Comparison of ENCODE assay signal across 8 cellular contexts in genomic region chr14:47278233-47278842, GRCh38.
DNase-seq lines count a peak whose midpoint lies in the region; ATAC-seq, FAIRE-seq and TF ChIP-seq lines count a peak whose summit lies in the region.

No MANE protein-coding gene starts in this region.

- no peaks in the 10 kb centered on the region for H3F3A ChIP-seq in neural cell (ENCODE audit: insufficient read depth, low read length, poor library complexity, severe bottlenecking)

- H2AFZ ChIP-seq in IMR-90 (replicated peaks; ENCODE audit: low read length, poor library complexity) (no peak overlapping the region), neural cell (ENCODE audit: low read depth, low read length) (no peak overlapping the region)

- TF ChIP-seq CTCF in IMR-90 (conservative IDR thresholded peaks at IDR 0.05; ENCODE audit: low read depth, low read length) = peak; percentile 25; the same call in 1 of the 2 replicates
- TF ChIP-seq CTCF in dorsolateral prefrontal cortex (IDR thresholded peaks at IDR 0.05 in 54 of 56, conservative IDR thresholded peaks at IDR 0.05 in 2 of 56; ENCODE audit: low read depth in 1 of 56, partially characterized antibody in 56 of 56) = peak; percentile 45 to 85 (median 73)
- TF ChIP-seq CTCF in neural cell (IDR thresholded peaks at IDR 0.05; ENCODE audit: poor library complexity, severe bottlenecking) = peak; percentile 50

- CTCF ChIA-PET in IMR-90 (lab: Yijun Ruan, JAX) = interaction anchor here (0.6 to 0.7 kb wide), 2 partner anchors 9 to 15 kb away, joined by 3 to 4 read pairs; no protein-coding TSS in a partner anchor

- intact Hi-C loops in IMR-90 (cut with micrococcal nuclease) (no loop called here), dorsolateral prefrontal cortex (cut with DNase I) (no loop called here)

- in situ Hi-C loops in IMR-90 (cut with MboI; ENCODE audit: low sequenced_read_pairs) = no loop called here

- H2BK15ac ChIP-seq in IMR-90 (ENCODE audit: low read depth, low read length) = no peak overlapping the region

- no peak overlapping the region for H4K5ac ChIP-seq in IMR-90 (ENCODE audit: low read depth, low read length)

- no peak for TF ChIP-seq POLR2A in IMR-90 (IDR thresholded peaks at IDR 0.05; ENCODE audit: low read depth, low read length)

- no peak overlapping the region for H3K56ac ChIP-seq in IMR-90 (ENCODE audit: extremely low read depth, insufficient read depth, low read length)

- H4K20me1 ChIP-seq in IMR-90 (ENCODE audit: insufficient read depth, low read length) (no peaks in the 10 kb centered on the region), neural cell (ENCODE audit: insufficient read depth) (no peaks in the 10 kb centered on the region)

- H3K27me3 ChIP-seq in IMR-90 (ENCODE audit: control insufficient read depth, insufficient read depth, low read length) (no peaks in the 10 kb centered on the region), dorsolateral prefrontal cortex (no peaks in the 10 kb centered on the region), neural cell (ENCODE audit: insufficient read depth, low read depth, low read length) (no peaks in the 10 kb centered on the region)

- H3K27ac ChIP-seq in IMR-90 (ENCODE audit: insufficient read depth, low read length) (no peak overlapping the region), dorsolateral prefrontal cortex (no peak overlapping the region), neural cell (ENCODE audit: low read length) (no peak overlapping the region)

- BruUV-seq in IMR-90 (replicated peaks; lab: Mats Ljungman, UMichigan) = no TSS peak

- TF ChIP-seq RAD21 in IMR-90 (IDR thresholded peaks at IDR 0.05; ENCODE audit: low read length) = no peak
- TF ChIP-seq RAD21 in neural cell (conservative IDR thresholded peaks at IDR 0.05) = peak; percentile 36

- H3K9me3 ChIP-seq in IMR-90 (ENCODE audit: control insufficient read depth, insufficient read depth, low read length) = peaks cover 9% of the 10 kb centered on the region
- H3K9me3 ChIP-seq in neural cell (ENCODE audit: low read length) = no peaks in the 10 kb centered on the region

- no peak overlapping the region for H3K4me3 ChIP-seq in IMR-90 (ENCODE audit: insufficient read depth, low read depth, low read length)
- H3K4me3 ChIP-seq in dorsolateral prefrontal cortex = no peak overlapping the region
- H3K4me3 ChIP-seq in neural cell (ENCODE audit: low read length) = no peak overlapping the region

- H3K36me3 ChIP-seq in IMR-90 (ENCODE audit: control insufficient read depth, insufficient read depth, low read length) = no peaks in the 10 kb centered on the region
- H3K36me3 ChIP-seq in neural cell (ENCODE audit: insufficient read depth, low read length) = no peaks in the 10 kb centered on the region

- no peak overlapping the region for H2AK5ac ChIP-seq in IMR-90 (ENCODE audit: low read depth, low read length)

- no peaks in the 10 kb centered on the region for H3K4me1 ChIP-seq in IMR-90 (ENCODE audit: control insufficient read depth, insufficient read depth, low read length)

- H4K8ac ChIP-seq in IMR-90 (ENCODE audit: low read depth in 2 of 2, low read length in 2 of 2) = no peak overlapping the region

- H3K4me2 ChIP-seq in IMR-90 (ENCODE audit: low read depth, low read length) (no peak overlapping the region), neural cell (ENCODE audit: low read length) (no peak overlapping the region)

- no peak overlapping the region for H2BK5ac ChIP-seq in IMR-90 (ENCODE audit: low read depth, low read length, poor library complexity, severe bottlenecking)

- H3K23ac ChIP-seq in IMR-90 (ENCODE audit: low read depth, low read length) = no peak overlapping the region

- no peak overlapping the region for H3K4ac ChIP-seq in IMR-90 (ENCODE audit: low read depth, low read length)

- H3K79me1 ChIP-seq in IMR-90 (ENCODE audit: low read depth in 1 of 2, low read length in 2 of 2) = no peaks in the 10 kb centered on the region

- ATAC-seq in GM21390 (IDR thresholded peaks at IDR 0.05; ENCODE audit: unreplicated experiment) (peak; percentile 93), IMR-90 (ENCODE audit: low read depth) (no peak)

- POLR2A ChIA-PET in IMR-90 (lab: Charles Lee; ENCODE audit: unreplicated experiment) = no interaction called here

- no CpG with 5 or more reads among the region's 5 CpGs for WGBS in IMR-90 (ENCODE audit: extremely low coverage in 2 of 2, insufficient read length in 1 of 2), 2 experiments

- no peak overlapping the region for H2AK9ac ChIP-seq in IMR-90 (replicated peaks; ENCODE audit: low read depth, low read length, poor library complexity)

- H3K9me1 ChIP-seq in IMR-90 (ENCODE audit: insufficient read depth, low read length) = no peaks in the 10 kb centered on the region

- no peaks in the 10 kb centered on the region for H3K9me2 ChIP-seq in neural cell (ENCODE audit: insufficient read depth, low read length)

- H4K91ac ChIP-seq in IMR-90 (ENCODE audit: insufficient read depth, low read depth, low read length) = no peak overlapping the region

- H3K79me2 ChIP-seq in neural cell (replicated peaks; ENCODE audit: insufficient read depth, low read length) = no peaks in the 10 kb centered on the region

- no peak overlapping the region for H3K9ac ChIP-seq in IMR-90 (ENCODE audit: low read depth, low read length)
- no peak overlapping the region for H3K9ac ChIP-seq in neural cell (ENCODE audit: low read length)

- FAIRE-seq in RCC 7860 (lab: Jason Lieb, UNC) = no peak

- no peak overlapping the region for H3K14ac ChIP-seq in IMR-90 (replicated peaks; ENCODE audit: low read depth, low read length)

- no peak for TF ChIP-seq EP300 in neural cell (conservative IDR thresholded peaks at IDR 0.05; ENCODE audit: poor library complexity, severe bottlenecking)

- H3K18ac ChIP-seq in IMR-90 (ENCODE audit: low read depth, low read length) = no peak overlapping the region

- DNase-seq in NCI-H2171 treated with DMSO at 0.1 percent for 48 hours (lab: John Stamatoyannopoulos, UW) = peak; percentile 32
- DNase-seq in NCI-H2171 (lab: John Stamatoyannopoulos, UW) = no peak
- no peak for DNase-seq in IMR-90
- peak; percentile 4 for DNase-seq in RCC 7860 (ENCODE audit: low spot score)
- DNase-seq in dorsolateral prefrontal cortex = peak in 9 of 10 donors; percentile 6 to 68 (median 50)
- DNase-seq in cerebellum (ENCODE audit: low spot score) = no peak

- no peak overlapping the region for H2BK20ac ChIP-seq in IMR-90 (ENCODE audit: low read depth, low read length)

- dilution Hi-C loops in IMR-90 (cut with HindIII; ENCODE audit: low sequenced_read_pairs, unreplicated experiment) = no loop called here

- H2BK120ac ChIP-seq in IMR-90 (ENCODE audit: low read depth, low read length) = no peak overlapping the region

TF ChIP-seq in IMR-90, 13 proteins besides CTCF, POLR2A, EP300 and RAD21 (continues in another document):
- TF ChIP-seq MAFK (IDR thresholded peaks at IDR 0.05; ENCODE audit: low read depth, low read length) (no peak), CEBPB (IDR thresholded peaks at IDR 0.05; ENCODE audit: low read depth, low read length) (no peak), FOS (IDR thresholded peaks at IDR 0.05; ENCODE audit: low read depth, low read length) (no peak), BHLHE40 (IDR thresholded peaks at IDR 0.05; ENCODE audit: low read depth, low read length) (no peak), MAZ (IDR thresholded peaks at IDR 0.05; ENCODE audit: borderline replicate concordance, low read depth, low read length) (no peak), CHD1 (IDR thresholded peaks at IDR 0.05; ENCODE audit: low read depth, low read length) (no peak), RFX5 (IDR thresholded peaks at IDR 0.05; ENCODE audit: low read depth, low read length) (no peak), RCOR1 (IDR thresholded peaks at IDR 0.05; ENCODE audit: insufficient replicate concordance, low read length) (no peak), SMC3 (IDR thresholded peaks at IDR 0.05; ENCODE audit: low read depth, low read length) (no peak), USF2 (IDR thresholded peaks at IDR 0.05; ENCODE audit: low read depth, low read length) (no peak)

TF ChIP-seq in neural cell, 6 proteins besides CTCF, POLR2A, EP300 and RAD21:
- TF ChIP-seq TAF1 (IDR thresholded peaks at IDR 0.05; ENCODE audit: low read depth) (no peak), MXI1 (conservative IDR thresholded peaks at IDR 0.05; ENCODE audit: poor library complexity, severe bottlenecking) (no peak)

Comparison
In these comparisons a context has a peak if more than half of its experiments do, and no peak if none do; other contexts are left out.
1. DNase-seq: peak in NCI-H2171 treated with DMSO at 0.1 percent for 48 hours (single experiment), RCC 7860 (single experiment) and dorsolateral prefrontal cortex (9 of 10); none in NCI-H2171 (single experiment), IMR-90 (single experiment) and cerebellum (single experiment).
2. Peak in every context shown above with its lines, with median percentiles within 50 percentile points of each other: CTCF ChIP-seq.